In the genomic region with DNA sequence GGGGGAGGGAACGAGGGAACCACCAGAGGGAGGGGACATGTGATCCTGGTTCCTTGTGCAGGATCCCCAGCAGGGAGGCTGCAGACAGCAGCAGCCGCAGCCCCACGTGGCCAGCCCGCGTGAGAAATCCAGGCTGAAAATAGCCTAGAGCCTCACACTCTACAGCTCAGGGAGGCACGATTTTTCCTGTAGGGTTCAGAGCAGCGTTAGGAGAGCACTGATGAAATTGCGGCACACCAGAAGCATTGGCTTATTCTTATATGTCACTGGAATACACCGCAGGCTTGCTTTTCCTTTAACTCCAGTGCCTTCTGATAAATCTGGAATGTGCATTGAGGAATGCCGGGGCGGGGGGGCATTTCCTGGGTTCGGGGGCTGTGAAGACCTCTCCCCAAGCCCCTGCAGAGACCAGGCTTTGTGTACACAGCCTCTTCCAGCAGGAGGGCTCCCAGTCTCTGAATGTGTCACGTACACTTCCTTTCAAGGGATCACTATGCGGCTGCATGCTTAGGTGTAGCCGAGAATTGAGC, we compare ENCODE assay signal across 9 cellular contexts.
DNase-seq lines count a peak whose midpoint lies in the region; ATAC-seq, FAIRE-seq and TF ChIP-seq lines count a peak whose summit lies in the region.
"Had no signal": no experiment of that assay in that cellular context is flagged by ENCODE, and none has a peak within 500 bp of the region (broad histone marks: within the 10 kb centered on the region; RNA-seq: fewer than 3 reads in every experiment).

No MANE protein-coding gene starts in this region.

- CTCF ChIA-PET in MCF 10A (lab: Yijun Ruan, JAX) (no interaction called here), H1 (lab: Charles Lee; ENCODE audit: partially characterized antibody) (interaction anchor here (0.6 to 3.2 kb wide), 12 partner anchors 11 to 161 kb away, joined by 3 to 26 read pairs (median 4); no protein-coding TSS in a partner anchor)
- CTCF ChIA-PET in CD8-positive, alpha-beta memory T cell (lab: Charles Lee): no interaction called here

- no peaks in the 10 kb centered on the region for H3K27me3 ChIP-seq in H1 (replicated peaks in 1 of 4; ENCODE audit: control insufficient read depth in 3 of 4, extremely low read depth in 1 of 4, insufficient read depth in 3 of 4, low read length in 3 of 4)
- no peaks in the 10 kb centered on the region for H3K27me3 ChIP-seq in mesenchymal stem cell (ENCODE audit: control insufficient read depth in 1 of 2, insufficient read depth in 1 of 2, low read length in 2 of 2)
- peaks cover 6% of the 10 kb centered on the region for H3K27me3 ChIP-seq in CD8-positive, alpha-beta memory T cell (ENCODE audit: insufficient read depth, low read length, poor library complexity, severe bottlenecking)

- TF ChIP-seq CTCF in MCF 10A (IDR thresholded peaks at IDR 0.05; ENCODE audit: unreplicated experiment): no peak
- no peak for TF ChIP-seq CTCF in H1 (IDR thresholded peaks at IDR 0.05; ENCODE audit: control extremely low read depth in 1 of 3, insufficient read depth in 1 of 3, low read depth in 1 of 3, low read length in 3 of 3)

- H3K18ac ChIP-seq in H1 (ENCODE audit: extremely low read depth, low read length): peak overlapping the region; percentile 63; the same call in 1 of the 2 replicates
- no peak overlapping the region for H3K18ac ChIP-seq in mesenchymal stem cell (ENCODE audit: low read depth in 1 of 2, low read length in 2 of 2)

- H3K79me2 ChIP-seq in H1 (ENCODE audit: control insufficient read depth in 1 of 2, insufficient read depth in 2 of 2, low read length in 2 of 2): no peaks in the 10 kb centered on the region

- H2AK5ac ChIP-seq in H1 (ENCODE audit: low read depth, low read length) (no peak overlapping the region), mesenchymal stem cell (ENCODE audit: low read length, severe bottlenecking) (no peak overlapping the region)

- H3K23ac ChIP-seq in H1 (ENCODE audit: insufficient read length): no peak overlapping the region
- no peak overlapping the region for H3K23ac ChIP-seq in mesenchymal stem cell (ENCODE audit: low read length in 2 of 2)

- DNase-seq in T47D (ENCODE audit: low read depth in 1 of 2, low spot score in 1 of 2) (peak; percentile 13 to 25), MCF 10A (ENCODE audit: unreplicated experiment) (no peak), H1 (ENCODE audit: low read depth in 1 of 2, low spot score in 2 of 2) (peak; percentile 61 to 67), mesenchymal stem cell (peak; percentile 10), urothelium cell line (ENCODE audit: low spot score) (peak; percentile 71), SIG-M5 (lab: John Stamatoyannopoulos, UW) (no peak)
- DNase-seq in CD8-positive, alpha-beta memory T cell: no peak
- DNase-seq: CD4-positive, alpha-beta memory T cell had no signal

- no peak; a peak in 1 of 4 replicates for TF ChIP-seq RAD21 in H1 (IDR thresholded peaks at IDR 0.05 in 1 of 2, conservative IDR thresholded peaks at IDR 0.05 in 1 of 2; ENCODE audit: low read depth in 2 of 2, low read length in 2 of 2)

- no peak overlapping the region for H3K4me3 Mint-ChIP-seq in MCF 10A (ENCODE audit: unreplicated experiment)
- no peak overlapping the region for H3K4me3 Mint-ChIP-seq in CD8-positive, alpha-beta memory T cell
- H3K4me3 Mint-ChIP-seq: CD4-positive, alpha-beta memory T cell had no signal

- H3K27ac ChIP-seq in H1 (ENCODE audit: low read depth, low read length): peak overlapping the region; percentile 18; the same call in 1 of the 2 replicates
- H3K27ac ChIP-seq in mesenchymal stem cell (ENCODE audit: low read length, poor library complexity, severe bottlenecking): peak overlapping the region; percentile 48
- H3K27ac ChIP-seq in CD8-positive, alpha-beta memory T cell (ENCODE audit: low read depth, low read length): no peak overlapping the region

- H3K36me3 Mint-ChIP-seq in MCF 10A (ENCODE audit: insufficient read depth, unreplicated experiment): no peaks in the 10 kb centered on the region
- no peaks in the 10 kb centered on the region for H3K36me3 Mint-ChIP-seq in CD8-positive, alpha-beta memory T cell
- H3K36me3 Mint-ChIP-seq: CD4-positive, alpha-beta memory T cell had no signal

- intact Hi-C loops in MCF 10A (cut with micrococcal nuclease): no loop called here

- H2BK15ac ChIP-seq in H1 (ENCODE audit: low read length): no peak overlapping the region
- no peak overlapping the region for H2BK15ac ChIP-seq in mesenchymal stem cell (ENCODE audit: low read depth, poor library complexity, severe bottlenecking)

- H3K4me1 ChIP-seq in H1 (replicated peaks in 1 of 4; ENCODE audit: control insufficient read depth in 3 of 4, insufficient read depth in 4 of 4, low read length in 3 of 4) (peaks cover 8 to 24% (median 16%) of the 10 kb centered on the region in 4 experiments), mesenchymal stem cell (ENCODE audit: control insufficient read depth, insufficient read depth, low read depth, low read length) (peaks cover 14% of the 10 kb centered on the region)
- no peaks in the 10 kb centered on the region for H3K4me1 ChIP-seq in CD8-positive, alpha-beta memory T cell (ENCODE audit: insufficient read depth, low read length)

- no peak overlapping the region for H3K56ac ChIP-seq in H1 (replicated peaks; ENCODE audit: insufficient read length, low read depth, low read length)

- H2BK120ac ChIP-seq in H1 (replicated peaks; ENCODE audit: low read depth, low read length) (peak overlapping the region; percentile 77), mesenchymal stem cell (ENCODE audit: low read depth, low read length) (no peak overlapping the region)

- H3K9ac ChIP-seq in H1 (replicated peaks in 1 of 4; ENCODE audit: extremely low read depth in 1 of 4, low read depth in 3 of 4, low read length in 3 of 4) (0 out of 7 replicates have a peak overlapping the region, but pooled peaks of 1 of the 4 experiments have one; percentile 38), mesenchymal stem cell (ENCODE audit: low read length) (peak overlapping the region; percentile 31)

- H2BK5ac ChIP-seq in H1 (ENCODE audit: low read depth, low read length) (peak overlapping the region; percentile 95), mesenchymal stem cell (ENCODE audit: low read depth, low read length, poor library complexity, severe bottlenecking) (no peak overlapping the region)

- no peaks in the 10 kb centered on the region; the same call in 1 of the 2 replicates for H3K23me2 ChIP-seq in H1 (ENCODE audit: low read depth, low read length)

- BruUV-seq in MCF 10A (replicated peaks; lab: Mats Ljungman, UMichigan): no TSS peak

- H3K27me3 Mint-ChIP-seq in MCF 10A (ENCODE audit: insufficient read depth, unreplicated experiment): no peaks in the 10 kb centered on the region
- peaks cover 26 to 37% of the 10 kb centered on the region in 2 donors for H3K27me3 Mint-ChIP-seq in CD8-positive, alpha-beta memory T cell

- H4K5ac ChIP-seq in H1 (ENCODE audit: insufficient read length, low read depth, low read length): peak overlapping the region; percentile 74

- in situ Hi-C loops in T47D (cut with HindIII; ENCODE audit: low pct_unique_long_range_greater_than_20kb, low sequenced_read_pairs): no loop called here

- H4K91ac ChIP-seq in H1 (replicated peaks; ENCODE audit: insufficient read length, low read length): peak overlapping the region; percentile 77
- no peak overlapping the region for H4K91ac ChIP-seq in mesenchymal stem cell (ENCODE audit: low read length)

- H3K9me3 ChIP-seq in H1 (ENCODE audit: insufficient read depth in 2 of 2, low read depth in 1 of 2, low read length in 1 of 2) (no peaks in the 10 kb centered on the region), mesenchymal stem cell (ENCODE audit: control insufficient read depth, low read length) (no peaks in the 10 kb centered on the region)
- H3K9me3 ChIP-seq in CD8-positive, alpha-beta memory T cell (ENCODE audit: low read length): no peaks in the 10 kb centered on the region

- no peak for TF ChIP-seq POLR2A in H1 (IDR thresholded peaks at IDR 0.05; ENCODE audit: control extremely low read depth in 1 of 2, low read depth in 2 of 2, low read length in 2 of 2)

- H3K4me2 ChIP-seq in H1 (ENCODE audit: insufficient read depth in 1 of 2, low read depth in 2 of 2, low read length in 2 of 2) (peak overlapping the region; percentile 68 to 69), mesenchymal stem cell (ENCODE audit: low read length, poor library complexity, severe bottlenecking) (peak overlapping the region; percentile 75)

- no peak overlapping the region for H3K27ac Mint-ChIP-seq in MCF 10A (ENCODE audit: low read depth, unreplicated experiment)
- no peak overlapping the region for H3K27ac Mint-ChIP-seq in CD8-positive, alpha-beta memory T cell
- H3K27ac Mint-ChIP-seq: CD4-positive, alpha-beta memory T cell had no signal

- H4K8ac ChIP-seq in H1 (ENCODE audit: extremely low read depth, insufficient read depth, low read length): 0 out of 2 replicates have a peak overlapping the region, but pooled peaks have one; percentile 38
- no peak overlapping the region for H4K8ac ChIP-seq in mesenchymal stem cell (ENCODE audit: low read length)

- H2BK20ac ChIP-seq in H1 (ENCODE audit: low read length): peak overlapping the region; percentile 73; the same call in 1 of the 2 replicates

- ATAC-seq in HG02642 (IDR thresholded peaks at IDR 0.05; ENCODE audit: poor library complexity, unreplicated experiment): no peak

- H3K36me3 ChIP-seq in H1 (ENCODE audit: control insufficient read depth in 2 of 4, insufficient read depth in 4 of 4, low read length in 3 of 4) (no peaks in the 10 kb centered on the region), mesenchymal stem cell (ENCODE audit: control insufficient read depth in 1 of 2, insufficient read depth in 2 of 2, low read depth in 1 of 2, low read length in 2 of 2) (peaks cover 0 to 5% of the 10 kb centered on the region in 2 experiments)
- no peaks in the 10 kb centered on the region for H3K36me3 ChIP-seq in CD8-positive, alpha-beta memory T cell (ENCODE audit: insufficient read depth, low read length)

- H3K14ac ChIP-seq in H1 (ENCODE audit: insufficient read length): no peak overlapping the region
- H3K14ac ChIP-seq in mesenchymal stem cell (ENCODE audit: low read length in 2 of 2): no peak overlapping the region

- H3K79me1 ChIP-seq in H1 (ENCODE audit: low read depth, low read length) (no peaks in the 10 kb centered on the region), mesenchymal stem cell (replicated peaks; ENCODE audit: low read length, poor library complexity, severe bottlenecking) (no peaks in the 10 kb centered on the region)

- H3K4me3 ChIP-seq in H1 (ENCODE audit: extremely low read depth in 1 of 4, insufficient read depth in 2 of 4, low read depth in 3 of 4, low read length in 4 of 4): peak overlapping the region in 3 of 4 experiments; percentile 28 to 46 (median 30); a peak in 5 of 8 replicates
- H3K4me3 ChIP-seq in mesenchymal stem cell (ENCODE audit: insufficient read depth in 1 of 2, low read depth in 1 of 2, low read length in 2 of 2): no peak overlapping the region
- H3K4me3 ChIP-seq in CD8-positive, alpha-beta memory T cell (ENCODE audit: low read length): no peak overlapping the region

- H2AFZ ChIP-seq in H1 (ENCODE audit: low read length) (no peak overlapping the region; the same call in 1 of the 2 replicates), mesenchymal stem cell (ENCODE audit: low read depth, low read length) (no peak overlapping the region)

- H2BK12ac ChIP-seq in H1 (ENCODE audit: low read depth, low read length) (peak overlapping the region; percentile 96), mesenchymal stem cell (ENCODE audit: low read length in 2 of 2) (no peak overlapping the region)

- TF ChIP-seq EP300 in H1 (IDR thresholded peaks at IDR 0.05; ENCODE audit: borderline replicate concordance in 1 of 2, low read depth in 2 of 2, low read length in 2 of 2): peak in 1 of 2 experiments; percentile 31; a peak in 1 of 3 replicates

- WGBS in H1 (ENCODE audit: extremely low coverage in 1 of 2, insufficient coverage in 1 of 2, insufficient read length in 1 of 2, insufficient replicate concordance in 2 of 2, low coverage in 1 of 2, low lambda C conversion rate in 2 of 2, missing lambda C conversion rate in 1 of 2), 2 experiments: 15% methylated on average over 15 of the region's 15 CpGs; no CpG with 5 or more reads in 1 of the 2 experiments
- WGBS in mesenchymal stem cell: 2% methylated on average over 15 of the region's 15 CpGs

- H3K4ac ChIP-seq in H1 (replicated peaks; ENCODE audit: insufficient read length, low read depth, low read length): no peak overlapping the region
- H3K4ac ChIP-seq in mesenchymal stem cell (ENCODE audit: low read depth in 1 of 2, low read length in 2 of 2): no peak overlapping the region

- H4K20me1 ChIP-seq in H1 (replicated peaks in 1 of 2; ENCODE audit: control insufficient read depth in 1 of 2, insufficient read depth in 2 of 2, low read length in 2 of 2): no peaks in the 10 kb centered on the region

- H3K4me1 Mint-ChIP-seq in MCF 10A (ENCODE audit: insufficient read depth, unreplicated experiment): no peaks in the 10 kb centered on the region
- H3K4me1 Mint-ChIP-seq in CD8-positive, alpha-beta memory T cell: peaks cover 0 to 2% (median 0%) of the 10 kb centered on the region in 3 donors

- POLR2A ChIA-PET in MCF 10A (lab: Yijun Ruan, JAX) (no interaction called here), H1 (lab: Charles Lee; ENCODE audit: partially characterized antibody) (interaction anchor here (0.7 to 1.4 kb wide), 7 partner anchors 10 to 111 kb away, joined by 3 to 4 read pairs (median 3); no protein-coding TSS in a partner anchor)
- POLR2A ChIA-PET in CD8-positive, alpha-beta memory T cell (lab: Charles Lee): no interaction called here

- FAIRE-seq in H1 (lab: Jason Lieb, UNC) (peak; percentile 58), urothelium cell line (lab: Jason Lieb, UNC) (no peak)

- peaks cover 12% of the 10 kb centered on the region for H3K9me3 Mint-ChIP-seq in MCF 10A (ENCODE audit: unreplicated experiment)
- peaks cover 0 to 17% (median 5%) of the 10 kb centered on the region in 5 donors for H3K9me3 Mint-ChIP-seq in CD8-positive, alpha-beta memory T cell

Comparison
In these comparisons a context has a peak if more than half of its experiments do, and no peak if none do; other contexts are left out.
1. DNase-seq: peak in T47D (2 of 2), H1 (2 of 2), mesenchymal stem cell (single experiment) and urothelium cell line (single experiment); none in MCF 10A (single experiment), SIG-M5 (single experiment) and CD8-positive, alpha-beta memory T cell (0 of 5).
2. H3K4me3 ChIP-seq: peak in H1 (3 of 4); none in mesenchymal stem cell (0 of 2) and CD8-positive, alpha-beta memory T cell (single experiment).